Comparison of ENCODE assay signal across 21 cellular contexts in genomic region chr12:64639466-64639865, GRCh38. TPM values are rescaled to one million over a fixed set of nuclear protein-coding genes. Genes with fewer than 3 reads are reported as not detected.
DNase-seq lines count a peak whose midpoint lies in the region; ATAC-seq and TF ChIP-seq lines count a peak whose summit lies in the region.
"Had no signal": no experiment of that assay in that cellular context is flagged by ENCODE, and none has a peak within 500 bp of the region (broad histone marks: within the 10 kb centered on the region; RNA-seq: fewer than 3 reads in every experiment).

No MANE protein-coding gene starts in this region.

- TF ChIP-seq CTCF in tibial artery (IDR thresholded peaks at IDR 0.05): no peak
- no peak for TF ChIP-seq CTCF in suprapubic skin (IDR thresholded peaks at IDR 0.05)

- no peaks in the 10 kb centered on the region for H3K27me3 Mint-ChIP-seq in activated T-cell treated with anti-CD3 and anti-CD28 coated beads, Interleukin-2, amount 50 U/mL, for 72 hours (ENCODE audit: low read depth)
- no peaks in the 10 kb centered on the region for H3K27me3 Mint-ChIP-seq in effector memory CD8-positive, alpha-beta T cell
- H3K27me3 Mint-ChIP-seq: activated naive CD8-positive, alpha-beta T cell treated with anti-CD3 and anti-CD28 coated beads, Interleukin-2, amount 10 ng/mL, durations not matched to agents 7 days and 5 days; brain had no signal

- H3K36me3 ChIP-seq in tibial artery (no peaks in the 10 kb centered on the region), suprapubic skin (no peaks in the 10 kb centered on the region), HAP-1 (replicated peaks) (0 out of 2 replicates have a peak, but pooled peaks cover 3% of the 10 kb centered on the region)
- H3K36me3 ChIP-seq: BE2C had no signal

- TF ChIP-seq EP300 in suprapubic skin (IDR thresholded peaks at IDR 0.05): no peak

- peaks cover 0 to 6% of the 10 kb centered on the region in 2 donors for H3K36me3 Mint-ChIP-seq in activated T-cell treated with anti-CD3 and anti-CD28 coated beads, Interleukin-2, amount 50 U/mL, for 72 hours (ENCODE audit: insufficient read depth in 2 of 2)
- peaks cover 10% of the 10 kb centered on the region for H3K36me3 Mint-ChIP-seq in effector memory CD8-positive, alpha-beta T cell (ENCODE audit: insufficient read depth)

- intact Hi-C loops in tibial artery (cut with DNase I; ENCODE audit: low total_unique reads): no loop called here

- no peak for ATAC-seq in activated T-cell treated with anti-CD3 and anti-CD28 coated beads, Interleukin-2, amount 50 U/mL, for 72 hours (replicated peaks in 1 of 2)
- no peak for ATAC-seq in effector memory CD8-positive, alpha-beta T cell (replicated peaks)

- no peak for DNase-seq in activated T-cell treated with anti-CD3 and anti-CD28 coated beads, Interleukin-2, amount 50 U/mL, for 72 hours
- DNase-seq in activated T-cell treated with anti-CD3 and anti-CD28 coated beads for 4 hours (no peak), NCI-H69 (lab: John Stamatoyannopoulos, UW) (peak; percentile 23), tibial artery (no peak), suprapubic skin (ENCODE audit: low spot score in 2 of 2) (no peak), HAP-1 (ENCODE audit: low spot score in 2 of 2) (no peak)
- DNase-seq in effector memory CD8-positive, alpha-beta T cell: no peak
- no peak for DNase-seq in activated CD4-positive, alpha-beta T cell treated with anti-CD3 and anti-CD28 coated beads, Interleukin-2, amount 50 U/mL, for 48 hours
- DNase-seq: activated CD4-positive, CD25-positive, alpha-beta regulatory T cell treated with anti-CD3 and anti-CD28 coated beads, Interleukin-2, amount 50 U/mL, for 72 hours; activated naive CD8-positive, alpha-beta T cell treated with anti-CD3 and anti-CD28 coated beads, Interleukin-2, amount 10 ng/mL, durations not matched to agents 7 days and 5 days; BE2C; kidney; lower lobe of right lung; MM.1S; NCI-H1436; stimulated activated CD4-positive, alpha-beta T cell treated with anti-CD3 and anti-CD28 coated beads, Interleukin-4, amount 100 ng/mL, for 24 hours; stimulated activated naive CD4-positive, alpha-beta T cell treated with Interleukin-2 at 50 U/mL for 16 hours; trophoblast cell had no signal

- peaks cover 64% of the 10 kb centered on the region for H3K4me1 Mint-ChIP-seq in activated T-cell treated with anti-CD3 and anti-CD28 coated beads, Interleukin-2, amount 50 U/mL, for 72 hours (ENCODE audit: low read depth)
- H3K4me1 Mint-ChIP-seq in effector memory CD8-positive, alpha-beta T cell (ENCODE audit: low read depth in 2 of 2): peaks cover 40 to 60% of the 10 kb centered on the region in 2 donors

- no peak overlapping the region for H3K4me3 Mint-ChIP-seq in activated T-cell treated with anti-CD3 and anti-CD28 coated beads, Interleukin-2, amount 50 U/mL, for 72 hours
- H3K4me3 Mint-ChIP-seq in effector memory CD8-positive, alpha-beta T cell: no peak overlapping the region
- H3K4me3 Mint-ChIP-seq: activated naive CD8-positive, alpha-beta T cell treated with anti-CD3 and anti-CD28 coated beads, Interleukin-2, amount 10 ng/mL, durations not matched to agents 7 days and 5 days; activated T-helper 1 cell treated with anti-CD3 and anti-CD28 coated beads, Interleukin-12 subunit alpha, Interleukin-12 subunit beta, Interleukin-2, Interleukin-4 antibody, amounts not matched to agents 30 ng/mL and 10 ng/mL and 1 ng/mL, durations not matched to agents 14 hours and 24 hours and 36 hours; brain had no signal

- peak overlapping the region; percentile 89 for H3K27ac Mint-ChIP-seq in activated T-cell treated with anti-CD3 and anti-CD28 coated beads, Interleukin-2, amount 50 U/mL, for 72 hours
- peak overlapping the region; percentile 44 to 66 for H3K27ac Mint-ChIP-seq in effector memory CD8-positive, alpha-beta T cell
- H3K27ac Mint-ChIP-seq: activated naive CD8-positive, alpha-beta T cell treated with anti-CD3 and anti-CD28 coated beads, Interleukin-2, amount 10 ng/mL, durations not matched to agents 7 days and 5 days; activated T-helper 1 cell treated with anti-CD3 and anti-CD28 coated beads, Interleukin-12 subunit alpha, Interleukin-12 subunit beta, Interleukin-2, Interleukin-4 antibody, amounts not matched to agents 30 ng/mL and 10 ng/mL and 1 ng/mL, durations not matched to agents 14 hours and 24 hours and 36 hours had no signal

- in situ Hi-C loops in HAP-1 (cut with MboI; ENCODE audit: low sequenced_read_pairs): no loop called here

- 83% methylated on average over 1 of the region's 1 CpG for WGBS in suprapubic skin

- TF ChIP-seq POLR2A in suprapubic skin (IDR thresholded peaks at IDR 0.05): no peak

- H3K27ac ChIP-seq in tibial artery (peak overlapping the region; percentile 65 to 88), suprapubic skin (no peak overlapping the region)
- H3K27ac ChIP-seq: lower lobe of right lung had no signal

- no peaks in the 10 kb centered on the region for H3K9me3 ChIP-seq in tibial artery
- H3K9me3 ChIP-seq in suprapubic skin: no peaks in the 10 kb centered on the region
- H3K9me3 ChIP-seq in HAP-1: no peaks in the 10 kb centered on the region
- H3K9me3 ChIP-seq: BE2C, lower lobe of right lung had no signal

- peaks cover 0 to 90% (median 26%) of the 10 kb centered on the region in 4 donors for H3K4me1 ChIP-seq in tibial artery
- H3K4me1 ChIP-seq in suprapubic skin: peaks cover under 1% of the 10 kb centered on the region
- H3K4me1 ChIP-seq in HAP-1: peaks cover 56% of the 10 kb centered on the region

- H3K9me3 Mint-ChIP-seq in activated T-cell treated with anti-CD3 and anti-CD28 coated beads, Interleukin-2, amount 50 U/mL, for 72 hours: no peaks in the 10 kb centered on the region
- no peaks in the 10 kb centered on the region for H3K9me3 Mint-ChIP-seq in effector memory CD8-positive, alpha-beta T cell
- H3K9me3 Mint-ChIP-seq: activated naive CD8-positive, alpha-beta T cell treated with anti-CD3 and anti-CD28 coated beads, Interleukin-2, amount 10 ng/mL, durations not matched to agents 7 days and 5 days; activated T-helper 1 cell treated with anti-CD3 and anti-CD28 coated beads, Interleukin-12 subunit alpha, Interleukin-12 subunit beta, Interleukin-2, Interleukin-4 antibody, amounts not matched to agents 30 ng/mL and 10 ng/mL and 1 ng/mL, durations not matched to agents 14 hours and 24 hours and 36 hours had no signal

- no peaks in the 10 kb centered on the region for H3K27me3 ChIP-seq in tibial artery
- H3K27me3 ChIP-seq in suprapubic skin: no peaks in the 10 kb centered on the region
- H3K27me3 ChIP-seq in HAP-1 (ENCODE audit: low read depth): no peaks in the 10 kb centered on the region
- H3K27me3 ChIP-seq: BE2C had no signal

- no peak overlapping the region for H3K4me3 ChIP-seq in tibial artery
- no peak overlapping the region for H3K4me3 ChIP-seq in suprapubic skin
- no peak overlapping the region for H3K4me3 ChIP-seq in HAP-1
- H3K4me3 ChIP-seq: coronary artery, lower lobe of right lung had no signal

RNA-seq across cellular contexts. Expression of gene RASSF3, which starts 29.2 kb away (rescaled TPM):
- total RNA-seq in activated T-cell treated with anti-CD3 and anti-CD28 coated beads, Interleukin-2, amount 50 U/mL, for 72 hours: 10 to 100 TPM; 40.3 to 42.4 TPM
- total RNA-seq in suprapubic skin: 10 to 100 TPM in 3 of 4 donors, 1 to 10 TPM in 1; 9.1 to 16.1 (median 11.2) TPM
